ENCODE assay signal across 27 cellular contexts in genomic region chr9:92514635-92515034, GRCh38. TPM values are rescaled to one million over a fixed set of nuclear protein-coding genes. Genes with fewer than 3 reads are reported as not detected.
"Had no signal": no experiment of that assay in that cellular context is flagged by ENCODE, and none has a peak within 500 bp of the region (broad histone marks: within the 10 kb centered on the region; RNA-seq: fewer than 3 reads in every experiment).

No MANE protein-coding gene starts in this region.

- H3K4me1 Mint-ChIP-seq: naive thymus-derived CD4-positive, alpha-beta T cell had no signal

- H3K9me3 Mint-ChIP-seq: naive thymus-derived CD4-positive, alpha-beta T cell; natural killer cell treated with Interleukin-12 subunit alpha and Interleukin-12 subunit beta and Interleukin-15 and Interleukin-18, amount 100 ng/mL, for 72 hours; stimulated activated naive B cell treated with anti-CD40 and anti-IgM and Interleukin-4, amounts not matched to agents 10 μg/mL and 1 μg/mL and 100 μg/mL, for 72 hours; stimulated activated naive CD8-positive, alpha-beta T cell treated with anti-CD3 and anti-CD28 coated beads, Interleukin-15, Interleukin-2, amounts not matched to agents 100 ng/mL and 50 ng/mL, for 24 hours had no signal

- H3K36me3 ChIP-seq: left ventricle myocardium inferior, pancreas, prostate gland, transverse colon, upper lobe of left lung had no signal

- FAIRE-seq: pancreas had no signal

- H3K27me3 ChIP-seq: hepatocyte, pancreas, transverse colon, upper lobe of left lung had no signal

- H2AFZ ChIP-seq: hepatocyte had no signal

- H3K27me3 Mint-ChIP-seq: naive thymus-derived CD4-positive, alpha-beta T cell; natural killer cell treated with Interleukin-12 subunit alpha and Interleukin-12 subunit beta and Interleukin-15 and Interleukin-18, amount 100 ng/mL, for 72 hours; stimulated activated naive B cell treated with anti-CD40 and anti-IgM and Interleukin-4, amounts not matched to agents 10 μg/mL and 1 μg/mL and 100 μg/mL, for 72 hours; stimulated activated naive CD8-positive, alpha-beta T cell treated with anti-CD3 and anti-CD28 coated beads, Interleukin-15, Interleukin-2, amounts not matched to agents 100 ng/mL and 50 ng/mL, for 24 hours had no signal

- DNase-seq: islet precursor cell; left ventricle myocardium inferior; midbrain; mucosa of descending colon; naive thymus-derived CD4-positive, alpha-beta T cell; nucleus accumbens; pancreas; posterior cingulate gyrus; retina; right cardiac atrium; stimulated activated CD4-positive, alpha-beta T cell treated with anti-CD3 and anti-CD28 coated beads, Interleukin-12 subunit alpha, Interleukin-12 subunit beta, amount 100 ng/mL, for 4 hours; stimulated activated CD4-positive, alpha-beta T cell treated with anti-CD3 and anti-CD28 coated beads, Interleukin-15, amount 100 ng/mL, for 24 hours; stimulated activated CD4-positive, alpha-beta T cell treated with anti-CD3 and anti-CD28 coated beads, Interleukin-2, amount 100 ng/mL, for 24 hours; stimulated activated CD4-positive, alpha-beta T cell treated with anti-CD3 and anti-CD28 coated beads, Interleukin-4, amount 100 ng/mL, for 1 hour; stimulated activated naive B cell treated with anti-CD40 and anti-IgM and Interleukin-4, amounts not matched to agents 10 μg/mL and 1 μg/mL and 100 μg/mL, for 72 hours; substantia nigra; transverse colon had no signal

- H3K4me3 ChIP-seq: hepatocyte, left ventricle myocardium inferior, lung, mucosa of descending colon, pancreas, prostate gland, skin epidermis, transverse colon, upper lobe of left lung had no signal

- H3K4me2 ChIP-seq: hepatocyte had no signal

- H3K27ac Mint-ChIP-seq: naive thymus-derived CD4-positive, alpha-beta T cell; natural killer cell treated with Interleukin-12 subunit alpha and Interleukin-12 subunit beta and Interleukin-15 and Interleukin-18, amount 100 ng/mL, for 72 hours; stimulated activated naive B cell treated with anti-CD40 and anti-IgM and Interleukin-4, amounts not matched to agents 10 μg/mL and 1 μg/mL and 100 μg/mL, for 72 hours; stimulated activated naive CD8-positive, alpha-beta T cell treated with anti-CD3 and anti-CD28 coated beads, Interleukin-15, Interleukin-2, amounts not matched to agents 100 ng/mL and 50 ng/mL, for 24 hours had no signal

- H3K9me3 ChIP-seq: left ventricle myocardium inferior, mucosa of descending colon, pancreas, prostate gland, transverse colon, upper lobe of left lung had no signal

- H3K79me2 ChIP-seq: hepatocyte had no signal

- ATAC-seq: mucosa of descending colon; naive thymus-derived CD4-positive, alpha-beta T cell; natural killer cell treated with Interleukin-12 subunit alpha and Interleukin-12 subunit beta and Interleukin-15 and Interleukin-18, amount 100 ng/mL, for 72 hours; pancreas; right cardiac atrium; sciatic nerve; stimulated activated naive B cell treated with anti-CD40 and anti-IgM and Interleukin-4, amounts not matched to agents 10 μg/mL and 1 μg/mL and 100 μg/mL, for 72 hours had no signal

- H3K27ac ChIP-seq: hepatocyte, left ventricle myocardium inferior, pancreas, prostate gland, skin epidermis, transverse colon, upper lobe of left lung had no signal

- H3K4me3 Mint-ChIP-seq: naive thymus-derived CD4-positive, alpha-beta T cell; natural killer cell treated with Interleukin-12 subunit alpha and Interleukin-12 subunit beta and Interleukin-15 and Interleukin-18, amount 100 ng/mL, for 72 hours; stimulated activated naive B cell treated with anti-CD40 and anti-IgM and Interleukin-4, amounts not matched to agents 10 μg/mL and 1 μg/mL and 100 μg/mL, for 72 hours; stimulated activated naive CD8-positive, alpha-beta T cell treated with anti-CD3 and anti-CD28 coated beads, Interleukin-15, Interleukin-2, amounts not matched to agents 100 ng/mL and 50 ng/mL, for 24 hours had no signal

- H3K36me3 Mint-ChIP-seq: naive thymus-derived CD4-positive, alpha-beta T cell; natural killer cell treated with Interleukin-12 subunit alpha and Interleukin-12 subunit beta and Interleukin-15 and Interleukin-18, amount 100 ng/mL, for 72 hours had no signal

- H3K4me1 ChIP-seq: prostate gland, upper lobe of left lung had no signal

RNA-seq across cellular contexts. Expression of gene ECM2, which starts 21.2 kb away (rescaled TPM):
- total RNA-seq: kidney epithelial cell; naive thymus-derived CD4-positive, alpha-beta T cell; natural killer cell treated with Interleukin-12 subunit alpha and Interleukin-12 subunit beta and Interleukin-15 and Interleukin-18, amount 100 ng/mL, for 72 hours had no signal
- polyA plus RNA-seq: naive thymus-derived CD4-positive, alpha-beta T cell; neural cell had no signal

RNA-seq across cellular contexts. Expression of gene ASPN, which starts 32.3 kb away (rescaled TPM):
- total RNA-seq: kidney epithelial cell; naive thymus-derived CD4-positive, alpha-beta T cell; natural killer cell treated with Interleukin-12 subunit alpha and Interleukin-12 subunit beta and Interleukin-15 and Interleukin-18, amount 100 ng/mL, for 72 hours had no signal
- polyA plus RNA-seq: naive thymus-derived CD4-positive, alpha-beta T cell had no signal
